ENCODE assay signal across 9 cellular contexts in genomic region chr15:78077860-78078187, GRCh38. TPM values are rescaled to one million over a fixed set of nuclear protein-coding genes. Genes with fewer than 3 reads are reported as not detected.
A peak's percentile ranks its signal among the peaks of the same experiment; 100 is the strongest.
DNase-seq lines count a peak whose midpoint lies in the region; ATAC-seq, FAIRE-seq and TF ChIP-seq lines count a peak whose summit lies in the region.
"Had no signal": no experiment of that assay in that cellular context is flagged by ENCODE, and none has a peak within 500 bp of the region (broad histone marks: within the 10 kb centered on the region; RNA-seq: fewer than 3 reads in every experiment).

No MANE protein-coding gene starts in this region.

- no peaks in the 10 kb centered on the region for H3K36me3 Mint-ChIP-seq in stimulated activated naive CD8-positive, alpha-beta T cell treated with anti-CD3 and anti-CD28 coated beads, Interleukin-15, Interleukin-2, amounts not matched to agents 100 ng/mL and 50 ng/mL, for 24 hours (ENCODE audit: low read depth)
- peaks cover 8% of the 10 kb centered on the region for H3K36me3 Mint-ChIP-seq in activated T-helper 1 cell treated with anti-CD3 and anti-CD28 coated beads, Interleukin-12 subunit alpha, Interleukin-12 subunit beta, Interleukin-2, Interleukin-4 antibody, amounts not matched to agents 30 ng/mL and 10 ng/mL and 1 ng/mL, durations not matched to agents 14 hours and 24 hours and 36 hours (ENCODE audit: low read depth)

- H3K4me3 ChIP-seq in kidney (ENCODE audit: low read length in 2 of 2): peak overlapping the region; percentile 76 to 79

- ATAC-seq in stimulated activated naive CD8-positive, alpha-beta T cell treated with anti-CD3 and anti-CD28 coated beads, Interleukin-15, Interleukin-2, amounts not matched to agents 100 U/mL and 50 U/mL, for 24 hours: no peak
- no peak for ATAC-seq in sciatic nerve
- no peak for ATAC-seq in GM21825 (IDR thresholded peaks at IDR 0.05; ENCODE audit: unreplicated experiment)

- no peaks in the 10 kb centered on the region for H3K27me3 Mint-ChIP-seq in stimulated activated naive CD8-positive, alpha-beta T cell treated with anti-CD3 and anti-CD28 coated beads, Interleukin-15, Interleukin-2, amounts not matched to agents 100 ng/mL and 50 ng/mL, for 24 hours
- H3K27me3 Mint-ChIP-seq in activated T-helper 1 cell treated with anti-CD3 and anti-CD28 coated beads, Interleukin-12 subunit alpha, Interleukin-12 subunit beta, Interleukin-2, Interleukin-4 antibody, amounts not matched to agents 30 ng/mL and 10 ng/mL and 1 ng/mL, durations not matched to agents 14 hours and 24 hours and 36 hours (ENCODE audit: insufficient read depth): no peaks in the 10 kb centered on the region

- peak overlapping the region; percentile 83 for H3K4me3 Mint-ChIP-seq in stimulated activated naive CD8-positive, alpha-beta T cell treated with anti-CD3 and anti-CD28 coated beads, Interleukin-15, Interleukin-2, amounts not matched to agents 100 ng/mL and 50 ng/mL, for 24 hours
- peak overlapping the region; percentile 75 for H3K4me3 Mint-ChIP-seq in activated T-helper 1 cell treated with anti-CD3 and anti-CD28 coated beads, Interleukin-12 subunit alpha, Interleukin-12 subunit beta, Interleukin-2, Interleukin-4 antibody, amounts not matched to agents 30 ng/mL and 10 ng/mL and 1 ng/mL, durations not matched to agents 14 hours and 24 hours and 36 hours

- H3K4me1 Mint-ChIP-seq in stimulated activated naive CD8-positive, alpha-beta T cell treated with anti-CD3 and anti-CD28 coated beads, Interleukin-15, Interleukin-2, amounts not matched to agents 100 ng/mL and 50 ng/mL, for 24 hours (ENCODE audit: low read depth): peaks cover 39% of the 10 kb centered on the region
- H3K4me1 Mint-ChIP-seq in activated T-helper 1 cell treated with anti-CD3 and anti-CD28 coated beads, Interleukin-12 subunit alpha, Interleukin-12 subunit beta, Interleukin-2, Interleukin-4 antibody, amounts not matched to agents 30 ng/mL and 10 ng/mL and 1 ng/mL, durations not matched to agents 14 hours and 24 hours and 36 hours (ENCODE audit: low read depth): peaks cover 43% of the 10 kb centered on the region

- TF ChIP-seq CTCF in kidney (IDR thresholded peaks at IDR 0.05; ENCODE audit: borderline replicate concordance, extremely low read depth, insufficient read depth): no peak

- no peak for DNase-seq in stimulated activated naive CD8-positive, alpha-beta T cell treated with anti-CD3 and anti-CD28 coated beads, Interleukin-15, Interleukin-2, amounts not matched to agents 100 U/mL and 50 U/mL, for 24 hours
- DNase-seq in activated T-helper 1 cell treated with anti-CD3 and anti-CD28 coated beads, Interleukin-12 subunit alpha, Interleukin-12 subunit beta, Interleukin-2, Interleukin-4 antibody, amounts not matched to agents 30 ng/mL and 10 ng/mL and 1 ng/mL, durations not matched to agents 14 hours and 24 hours and 36 hours (ENCODE audit: low spot score): no peak
- DNase-seq in kidney (no peak), sciatic nerve (ENCODE audit: low spot score) (no peak), T1000 (lab: John Stamatoyannopoulos, UW) (no peak)

- FAIRE-seq in kidney (lab: Jason Lieb, UNC): no peak

- H3K9me3 ChIP-seq in kidney (ENCODE audit: control insufficient read depth in 1 of 2, low read length in 2 of 2): no peaks in the 10 kb centered on the region

- H3K9ac ChIP-seq in kidney (ENCODE audit: low read length in 2 of 2): peak overlapping the region; percentile 41 to 65

- no peaks in the 10 kb centered on the region for H3K36me3 ChIP-seq in kidney (ENCODE audit: control insufficient read depth in 1 of 2, insufficient read depth in 2 of 2, low read length in 2 of 2)

- H3K27ac ChIP-seq in kidney (ENCODE audit: low read depth in 2 of 2, low read length in 2 of 2): peak overlapping the region in 1 of 2 donors; percentile 69
- H3K27ac ChIP-seq in temporal lobe (ENCODE audit: low read depth, low read length): peak overlapping the region; percentile 69

- H3K4me1 ChIP-seq in kidney (ENCODE audit: control insufficient read depth in 1 of 2, insufficient read depth in 1 of 2, low read depth in 1 of 2, low read length in 2 of 2): peaks cover 6 to 16% of the 10 kb centered on the region in 2 donors

- H3K9me3 Mint-ChIP-seq in stimulated activated naive CD8-positive, alpha-beta T cell treated with anti-CD3 and anti-CD28 coated beads, Interleukin-15, Interleukin-2, amounts not matched to agents 100 ng/mL and 50 ng/mL, for 24 hours: no peaks in the 10 kb centered on the region
- H3K9me3 Mint-ChIP-seq in activated T-helper 1 cell treated with anti-CD3 and anti-CD28 coated beads, Interleukin-12 subunit alpha, Interleukin-12 subunit beta, Interleukin-2, Interleukin-4 antibody, amounts not matched to agents 30 ng/mL and 10 ng/mL and 1 ng/mL, durations not matched to agents 14 hours and 24 hours and 36 hours: no peaks in the 10 kb centered on the region

- intact Hi-C loops in activated T-helper 1 cell treated with anti-CD3 and anti-CD28 coated beads, Interleukin-12 subunit alpha, Interleukin-12 subunit beta, Interleukin-2, Interleukin-4 antibody, amounts not matched to agents 30 ng/mL and 10 ng/mL and 1 ng/mL, durations not matched to agents 14 hours and 24 hours and 36 hours (cut with micrococcal nuclease): loop anchor here (1.0 to 2.0 kb wide), 4 partner anchors 9 to 44 kb away; no protein-coding TSS in a partner anchor
- intact Hi-C loops in kidney (cut with DNase I) (no loop called here), sciatic nerve (cut with DNase I) (no loop called here)

- H3K27ac Mint-ChIP-seq in stimulated activated naive CD8-positive, alpha-beta T cell treated with anti-CD3 and anti-CD28 coated beads, Interleukin-15, Interleukin-2, amounts not matched to agents 100 ng/mL and 50 ng/mL, for 24 hours: peak overlapping the region; percentile 57
- peak overlapping the region; percentile 81 for H3K27ac Mint-ChIP-seq in activated T-helper 1 cell treated with anti-CD3 and anti-CD28 coated beads, Interleukin-12 subunit alpha, Interleukin-12 subunit beta, Interleukin-2, Interleukin-4 antibody, amounts not matched to agents 30 ng/mL and 10 ng/mL and 1 ng/mL, durations not matched to agents 14 hours and 24 hours and 36 hours

RNA-seq across cellular contexts. Expression of gene TBC1D2B, which starts 0.3 kb away (rescaled TPM):
- total RNA-seq in activated T-helper 1 cell treated with anti-CD3 and anti-CD28 coated beads, Interleukin-12 subunit alpha, Interleukin-12 subunit beta, Interleukin-2, Interleukin-4 antibody, amounts not matched to agents 30 ng/mL and 10 ng/mL and 1 ng/mL, durations not matched to agents 14 hours and 24 hours and 36 hours: 60.8 and 64.7 TPM in 2 replicates
- 41.6 TPM for total RNA-seq in kidney
- polyA plus RNA-seq in kidney (ENCODE audit: insufficient read depth, low read depth, low replicate concordance): 8.5 TPM
- 10.1 TPM for total RNA-seq in temporal lobe
- 103 TPM for total RNA-seq in sciatic nerve

RNA-seq across cellular contexts. Expression of gene SH2D7, which starts 14.5 kb away (rescaled TPM):
- total RNA-seq in activated T-helper 1 cell treated with anti-CD3 and anti-CD28 coated beads, Interleukin-12 subunit alpha, Interleukin-12 subunit beta, Interleukin-2, Interleukin-4 antibody, amounts not matched to agents 30 ng/mL and 10 ng/mL and 1 ng/mL, durations not matched to agents 14 hours and 24 hours and 36 hours: not detected in 2 replicates
- not detected for total RNA-seq in kidney
- not detected for polyA plus RNA-seq in kidney (ENCODE audit: insufficient read depth, low read depth, low replicate concordance)
- total RNA-seq in temporal lobe: not detected
- not detected for total RNA-seq in sciatic nerve
- total RNA-seq: glomerular endothelial cell had no signal

RNA-seq across cellular contexts. Expression of gene CIB2, which starts 53.4 kb away (rescaled TPM):
- total RNA-seq in activated T-helper 1 cell treated with anti-CD3 and anti-CD28 coated beads, Interleukin-12 subunit alpha, Interleukin-12 subunit beta, Interleukin-2, Interleukin-4 antibody, amounts not matched to agents 30 ng/mL and 10 ng/mL and 1 ng/mL, durations not matched to agents 14 hours and 24 hours and 36 hours: 1.2 and 1.9 TPM in 2 replicates
- total RNA-seq in kidney (13.7 TPM), temporal lobe (23.6 TPM), sciatic nerve (5.4 TPM)
- polyA plus RNA-seq in kidney (ENCODE audit: insufficient read depth, low read depth, low replicate concordance): 29.9 TPM
